In the genomic region with DNA sequence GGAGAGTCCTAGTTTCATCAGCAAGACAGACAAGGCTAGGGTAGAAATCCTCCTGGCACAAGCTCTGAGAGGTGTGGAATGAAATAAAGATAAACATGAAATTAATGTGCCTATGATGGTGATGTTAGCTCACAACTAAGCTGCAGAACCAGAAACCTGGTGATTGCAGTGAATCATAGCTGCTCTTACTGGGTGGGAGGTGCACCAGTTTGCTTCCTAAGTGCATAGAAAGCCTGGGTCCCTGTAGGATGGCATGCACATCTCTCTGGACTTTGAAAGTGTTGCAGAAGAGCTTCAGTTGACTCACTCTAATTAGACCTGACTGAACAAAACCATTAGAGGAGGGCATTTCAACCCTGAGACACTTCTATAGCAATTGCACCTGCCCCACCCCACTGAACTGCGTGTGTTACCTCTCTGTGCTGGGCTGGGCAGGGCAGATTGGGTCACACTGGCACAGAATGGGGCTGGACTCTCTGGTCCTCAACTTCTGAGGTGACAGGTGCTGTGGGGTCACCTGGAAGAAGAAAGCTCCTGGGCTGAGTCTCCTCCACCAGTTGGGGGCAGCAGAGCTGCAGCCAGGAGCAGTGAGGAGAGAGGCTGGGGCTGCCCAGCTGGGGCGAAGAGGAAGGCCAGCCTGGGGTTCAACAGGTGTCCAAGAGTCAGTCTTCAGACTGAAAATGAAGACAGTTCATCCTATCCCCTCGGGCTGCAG, we compare ENCODE assay signal across 10 cellular contexts. TPM values are rescaled to one million over a fixed set of nuclear protein-coding genes. Genes with fewer than 3 reads are reported as not detected.
A peak's percentile ranks its signal among the peaks of the same experiment; 100 is the strongest.
DNase-seq lines count a peak whose midpoint lies in the region; ATAC-seq and TF ChIP-seq lines count a peak whose summit lies in the region.
"Had no signal": no experiment of that assay in that cellular context is flagged by ENCODE, and none has a peak within 500 bp of the region (broad histone marks: within the 10 kb centered on the region; RNA-seq: fewer than 3 reads in every experiment).

No MANE protein-coding gene starts in this region.

- no peak for TF ChIP-seq POLR2A in erythroblast (IDR thresholded peaks at IDR 0.05; ENCODE audit: low read length)

- ATAC-seq in HG03025 (IDR thresholded peaks at IDR 0.05; ENCODE audit: low FRiP score, unreplicated experiment): no peak
- ATAC-seq: gastroesophageal sphincter had no signal

- H3K4me1 ChIP-seq in neuronal stem cell (ENCODE audit: control insufficient read depth in 2 of 2, insufficient read depth in 1 of 2, low read depth in 1 of 2, low read length in 2 of 2): no peaks in the 10 kb centered on the region
- H3K4me1 ChIP-seq: gastroesophageal sphincter had no signal

- no peak overlapping the region for H3K18ac ChIP-seq in neuronal stem cell (ENCODE audit: low read length)

- peak overlapping the region; percentile 11 for H2AK5ac ChIP-seq in neuronal stem cell (ENCODE audit: low read depth, low read length)

- H3K27me3 Mint-ChIP-seq in chondrocyte (ENCODE audit: low read depth): peaks cover 37% of the 10 kb centered on the region

- no peak overlapping the region for H3K4me3 Mint-ChIP-seq in chondrocyte (ENCODE audit: unreplicated experiment)

- peak overlapping the region; percentile 13 for H2BK5ac ChIP-seq in neuronal stem cell (ENCODE audit: low read length)

- no CpG with 5 or more reads among the region's 3 CpGs for WGBS in neuronal stem cell (ENCODE audit: extremely low coverage in 2 of 2, insufficient read length in 2 of 2, insufficient replicate concordance in 1 of 2), 2 donors

- H3K27ac Mint-ChIP-seq in chondrocyte (ENCODE audit: unreplicated experiment): no peak overlapping the region

- no peak overlapping the region for H2BK120ac ChIP-seq in neuronal stem cell (ENCODE audit: low read depth, low read length)

- H3K14ac ChIP-seq in neuronal stem cell (ENCODE audit: low read length): no peak overlapping the region

- H2AFZ ChIP-seq in neuronal stem cell (ENCODE audit: low read length): no peak overlapping the region
- H2AFZ ChIP-seq: GM23248 had no signal

- no peak overlapping the region for H3K4ac ChIP-seq in neuronal stem cell (ENCODE audit: low read length)

- H3K79me1 ChIP-seq in neuronal stem cell (ENCODE audit: low read depth, low read length): peaks cover 2% of the 10 kb centered on the region

- TF ChIP-seq CTCF in GM06990 (IDR thresholded peaks at IDR 0.05; ENCODE audit: insufficient read depth, low read length, poor library complexity, severe bottlenecking): peak; percentile 66
- TF ChIP-seq CTCF in HL-60 (IDR thresholded peaks at IDR 0.05; ENCODE audit: insufficient read depth, low read length): peak; percentile 41
- TF ChIP-seq CTCF in chondrocyte (IDR thresholded peaks at IDR 0.05): peak; percentile 23

- H3K9me3 ChIP-seq in neuronal stem cell (replicated peaks in 1 of 2; ENCODE audit: control insufficient read depth in 2 of 2, insufficient read depth in 1 of 2, low read depth in 1 of 2, low read length in 2 of 2): no peaks in the 10 kb centered on the region
- H3K9me3 ChIP-seq: gastroesophageal sphincter had no signal

- H3K36me3 ChIP-seq in GM06990 (ENCODE audit: control insufficient read depth, insufficient read depth, low read length) (no peaks in the 10 kb centered on the region), neuronal stem cell (replicated peaks in 1 of 2; ENCODE audit: control insufficient read depth in 2 of 2, insufficient read depth in 2 of 2, low read length in 2 of 2) (no peaks in the 10 kb centered on the region)
- H3K36me3 ChIP-seq: gastroesophageal sphincter had no signal

- no peaks in the 10 kb centered on the region for H3K27me3 ChIP-seq in GM06990 (replicated peaks; ENCODE audit: control insufficient read depth, insufficient read depth, low read length)
- H3K27me3 ChIP-seq in HL-60 (ENCODE audit: insufficient read depth, poor library complexity, severe bottlenecking): no peaks in the 10 kb centered on the region
- no peaks in the 10 kb centered on the region for H3K27me3 ChIP-seq in neuronal stem cell (ENCODE audit: control insufficient read depth in 3 of 3, insufficient read depth in 3 of 3, low read depth in 1 of 3, low read length in 3 of 3)
- H3K27me3 ChIP-seq: gastroesophageal sphincter had no signal

- H2BK15ac ChIP-seq in neuronal stem cell (ENCODE audit: low read length): no peak overlapping the region

- no peak overlapping the region for H3K4me2 ChIP-seq in neuronal stem cell (ENCODE audit: insufficient read depth, low read length, poor library complexity, severe bottlenecking)

- no peaks in the 10 kb centered on the region for H3K4me1 Mint-ChIP-seq in chondrocyte (ENCODE audit: low read depth)

- no peak overlapping the region for H3K4me3 ChIP-seq in GM06990 (replicated peaks; ENCODE audit: low read depth, low read length)
- H3K4me3 ChIP-seq in HL-60 (replicated peaks; ENCODE audit: insufficient read depth, low read length): no peak overlapping the region
- H3K4me3 ChIP-seq in neuronal stem cell (ENCODE audit: low read length in 2 of 2): no peak overlapping the region
- H3K4me3 ChIP-seq: gastroesophageal sphincter, GM23248 had no signal

- DNase-seq in GM06990 (ENCODE audit: extremely low read depth, insufficient read length): no peak
- DNase-seq in HL-60 (ENCODE audit: low read depth in 1 of 2, low spot score in 1 of 2): no peak
- DNase-seq in chondrocyte (ENCODE audit: low spot score): no peak
- DNase-seq in neuronal stem cell (ENCODE audit: low spot score): no peak
- no peak for DNase-seq in erythroblast (lab: John Stamatoyannopoulos, UW)
- no peak for DNase-seq in NCI-H2107 treated with DMSO at 0.1 percent for 48 hours (lab: John Stamatoyannopoulos, UW; ENCODE audit: unreplicated experiment)
- DNase-seq: amniotic stem cell, GM23248 had no signal

- no peak overlapping the region for H3K27ac ChIP-seq in HL-60 (replicated peaks)
- no peak overlapping the region for H3K27ac ChIP-seq in neuronal stem cell (replicated peaks; ENCODE audit: low read length)
- H3K27ac ChIP-seq: gastroesophageal sphincter, GM23248 had no signal

- H3K36me3 Mint-ChIP-seq in chondrocyte (ENCODE audit: low read depth): no peaks in the 10 kb centered on the region

- no peak overlapping the region for H2BK12ac ChIP-seq in neuronal stem cell (ENCODE audit: low read length)

- no peak overlapping the region for H4K8ac ChIP-seq in neuronal stem cell (ENCODE audit: low read depth, low read length)

- peak overlapping the region; percentile 94 for H3K23ac ChIP-seq in neuronal stem cell (ENCODE audit: low read depth, low read length, poor library complexity)

- no peak overlapping the region for H4K91ac ChIP-seq in neuronal stem cell (ENCODE audit: low read depth, low read length, poor library complexity)

- no peak overlapping the region for H3K9ac ChIP-seq in neuronal stem cell (ENCODE audit: low read depth, low read length, poor library complexity)
- H3K9ac ChIP-seq: GM23248 had no signal

- H3K9me3 Mint-ChIP-seq in chondrocyte (ENCODE audit: low read depth): no peaks in the 10 kb centered on the region

RNA-seq across cellular contexts. Expression of a gene that starts 57.9 kb away (rescaled TPM):
- total RNA-seq in chondrocyte: 1.4 to 1.5 TPM in 2 of 3 replicates, not detected in the other
- polyA plus RNA-seq in neuronal stem cell (2013, experiment 1 of 2): not detected
- not detected for polyA plus RNA-seq in neuronal stem cell (2013, experiment 2 of 2)
- total RNA-seq: gastroesophageal sphincter, GM23248 had no signal
- polyA plus RNA-seq: GM23248 had no signal
